23 cellular contexts compared by ENCODE assay signal in the genomic region with DNA sequence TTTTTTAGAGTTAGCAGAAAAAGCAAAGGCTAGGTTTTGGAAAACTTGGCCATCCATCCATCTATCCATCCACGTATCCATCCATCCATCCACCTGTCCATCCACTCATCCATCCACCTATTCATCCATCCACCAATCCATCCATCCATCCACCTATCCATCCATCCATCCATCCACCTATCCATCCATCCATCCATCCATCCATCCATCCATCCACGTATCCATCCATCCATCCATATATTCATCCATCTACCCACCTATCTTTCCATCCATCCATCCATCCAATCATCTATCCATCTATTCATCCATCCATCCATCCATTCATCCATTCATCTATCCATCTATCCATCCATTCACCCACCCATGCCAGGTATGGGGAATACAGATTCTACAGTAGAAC.
DNase-seq lines count a peak whose midpoint lies in the region; ATAC-seq, FAIRE-seq and TF ChIP-seq lines count a peak whose summit lies in the region.
"Had no signal": no experiment of that assay in that cellular context is flagged by ENCODE, and none has a peak within 500 bp of the region (broad histone marks: within the 10 kb centered on the region; RNA-seq: fewer than 3 reads in every experiment).

No MANE protein-coding gene starts in this region.

- H2BK5ac ChIP-seq in mesenchymal stem cell (ENCODE audit: low read depth, low read length, poor library complexity, severe bottlenecking), result no peak overlapping the region

- H3K9ac ChIP-seq in K562 (ENCODE audit: insufficient read depth in 1 of 2, low read depth in 2 of 2, low read length in 2 of 2), result no peak overlapping the region
- H3K9ac ChIP-seq in mesenchymal stem cell (ENCODE audit: low read length), result no peak overlapping the region
- H3K9ac ChIP-seq: BLaER1 treated with 17β-estradiol and CSF1 and Interleukin-3, amounts not matched to agents 10 nM and 100 nM had no signal

- H2AFZ ChIP-seq in K562 (ENCODE audit: low read depth, low read length) (no peak overlapping the region), PC-9 (no peak overlapping the region), mesenchymal stem cell (ENCODE audit: low read depth, low read length) (no peak overlapping the region)

- TF ChIP-seq RAD21 in K562 (CRISPR knock-in tag; conservative IDR thresholded peaks at IDR 0.05 in 1 of 2, IDR thresholded peaks at IDR 0.05 in 1 of 2), result no peak

- H4K91ac ChIP-seq in mesenchymal stem cell (ENCODE audit: low read length), result no peak overlapping the region

- no peak for FAIRE-seq in K562 (lab: Jason Lieb, UNC)
- FAIRE-seq: A549, G401.6, GM12891, GM19239 had no signal

- no peak overlapping the region for H3K18ac ChIP-seq in mesenchymal stem cell (ENCODE audit: low read depth in 1 of 2, low read length in 2 of 2)

- no peak overlapping the region for H3K27ac ChIP-seq in CD4-positive, CD25-positive, alpha-beta regulatory T cell (ENCODE audit: insufficient read depth, low read length, poor library complexity, severe bottlenecking)
- H3K27ac ChIP-seq in K562 (ENCODE audit: extremely low read depth, low read depth, low read length), result no peak overlapping the region
- no peak overlapping the region for H3K27ac ChIP-seq in PC-9
- H3K27ac ChIP-seq in mesenchymal stem cell (ENCODE audit: low read length, poor library complexity, severe bottlenecking), result no peak overlapping the region
- H3K27ac ChIP-seq: 22Rv1; A549; BLaER1 treated with 17β-estradiol and CSF1 and Interleukin-3, amounts not matched to agents 10 nM and 100 nM; C4-2B had no signal

- no peak overlapping the region for H3K4me3 ChIP-seq in CD4-positive, CD25-positive, alpha-beta regulatory T cell (ENCODE audit: low read depth, low read length)
- H3K4me3 ChIP-seq in K562 (no peak overlapping the region), PC-9 (no peak overlapping the region), mesenchymal stem cell (ENCODE audit: insufficient read depth in 1 of 2, low read depth in 1 of 2, low read length in 2 of 2) (no peak overlapping the region)
- H3K4me3 ChIP-seq: A549; BLaER1 treated with 17β-estradiol and CSF1 and Interleukin-3, amounts not matched to agents 10 nM and 100 nM had no signal

- H2BK12ac ChIP-seq in mesenchymal stem cell (ENCODE audit: low read length in 2 of 2), result no peak overlapping the region

- H3K9me3 ChIP-seq in CD4-positive, CD25-positive, alpha-beta regulatory T cell (ENCODE audit: control insufficient read depth in 2 of 2, low read length in 2 of 2), result no peaks in the 10 kb centered on the region
- no peaks in the 10 kb centered on the region for H3K9me3 ChIP-seq in K562 (replicated peaks; ENCODE audit: control insufficient read depth, insufficient read depth, low read depth, low read length)
- H3K9me3 ChIP-seq in PC-9 (ENCODE audit: insufficient read depth, low read depth), result no peaks in the 10 kb centered on the region
- no peaks in the 10 kb centered on the region for H3K9me3 ChIP-seq in mesenchymal stem cell (ENCODE audit: control insufficient read depth, low read length)
- H3K9me3 ChIP-seq: A549 had no signal

- no peaks in the 10 kb centered on the region for H3K27me3 Mint-ChIP-seq in activated naive CD4-positive, alpha-beta T cell treated with anti-CD3 and anti-CD28 coated beads, Interleukin-2, amount 50 U/mL, for 24 hours
- H3K27me3 Mint-ChIP-seq in CD4-positive, CD25-positive, alpha-beta regulatory T cell, result peaks cover 11% of the 10 kb centered on the region

- no peaks in the 10 kb centered on the region for H3F3A ChIP-seq in PC-9 (ENCODE audit: insufficient read depth, low read depth)

- H3K79me1 ChIP-seq in mesenchymal stem cell (replicated peaks; ENCODE audit: low read length, poor library complexity, severe bottlenecking), result no peaks in the 10 kb centered on the region

- H3K4me1 ChIP-seq in CD4-positive, CD25-positive, alpha-beta regulatory T cell (ENCODE audit: control insufficient read depth, insufficient read depth, low read length, poor library complexity, severe bottlenecking), result peaks cover 5% of the 10 kb centered on the region
- peaks cover 0 to 3% of the 10 kb centered on the region in 2 experiments; a peak in 2 of 5 replicates for H3K4me1 ChIP-seq in K562 (replicated peaks in 1 of 2; ENCODE audit: control insufficient read depth in 2 of 2, insufficient read depth in 2 of 2, low read length in 2 of 2)
- no peaks in the 10 kb centered on the region for H3K4me1 ChIP-seq in PC-9 (replicated peaks; ENCODE audit: insufficient read depth)
- peaks cover 2% of the 10 kb centered on the region for H3K4me1 ChIP-seq in mesenchymal stem cell (ENCODE audit: control insufficient read depth, insufficient read depth, low read depth, low read length)
- H3K4me1 ChIP-seq: A549 had no signal

- POLR2A ChIA-PET in K562 (lab: Yijun Ruan, JAX) (interaction anchor here (0.7 kb wide), 1 partner anchor 1307 kb away, joined by 3 read pairs; no protein-coding TSS in a partner anchor), PC-9 (lab: Charles Lee; ENCODE audit: unreplicated experiment) (no interaction called here)

- intact Hi-C loops in K562 (cut with micrococcal nuclease), result loop anchor here (5.0 to 10.0 kb wide), 2 partner anchors 827 to 1020 kb away; no protein-coding TSS in a partner anchor
- intact Hi-C loops in PC-9 (cut with micrococcal nuclease; ENCODE audit: unreplicated experiment), result loop anchor here (5.0 kb wide), 3 partner anchors 132 to 1012 kb away; no protein-coding TSS in a partner anchor

- no peaks in the 10 kb centered on the region for H3K36me3 Mint-ChIP-seq in activated naive CD4-positive, alpha-beta T cell treated with anti-CD3 and anti-CD28 coated beads, Interleukin-2, amount 50 U/mL, for 24 hours
- no peaks in the 10 kb centered on the region for H3K36me3 Mint-ChIP-seq in CD4-positive, CD25-positive, alpha-beta regulatory T cell
- H3K36me3 Mint-ChIP-seq: CD4-positive, alpha-beta memory T cell; CD8-positive, alpha-beta memory T cell had no signal

- no peaks in the 10 kb centered on the region for H3K36me3 ChIP-seq in CD4-positive, CD25-positive, alpha-beta regulatory T cell (ENCODE audit: control insufficient read depth, insufficient read depth, low read length)
- no peaks in the 10 kb centered on the region for H3K36me3 ChIP-seq in K562 (ENCODE audit: control insufficient read depth, insufficient read depth, low read length)
- H3K36me3 ChIP-seq in PC-9 (ENCODE audit: low read depth), result no peaks in the 10 kb centered on the region
- H3K36me3 ChIP-seq in mesenchymal stem cell (ENCODE audit: control insufficient read depth in 1 of 2, insufficient read depth in 2 of 2, low read depth in 1 of 2, low read length in 2 of 2), result no peaks in the 10 kb centered on the region
- H3K36me3 ChIP-seq: BLaER1 treated with 17β-estradiol and CSF1 and Interleukin-3, amounts not matched to agents 10 nM and 100 nM had no signal

- no peaks in the 10 kb centered on the region for H3K9me1 ChIP-seq in K562 (ENCODE audit: control insufficient read depth, insufficient read depth, low read length)

- CTCF ChIA-PET in K562 (lab: Yijun Ruan, JAX; ENCODE audit: low intra/inter-chr PET ratio), result no interaction called here
- CTCF ChIA-PET in PC-9 (lab: Charles Lee), result no interaction called here

- DNase-seq in activated naive CD4-positive, alpha-beta T cell treated with Interleukin-2 at 50 U/mL for 16 hours, result no peak
- no peak for DNase-seq in CD4-positive, CD25-positive, alpha-beta regulatory T cell
- DNase-seq in K562 (ENCODE audit: extremely low read depth in 1 of 4, low spot score in 3 of 4) (no peak), PC-9 (no peak), mesenchymal stem cell (no peak)
- DNase-seq: AML-193; CD4-positive, alpha-beta memory T cell; CD8-positive, alpha-beta memory T cell; COR-L47; DMS 273 treated with DMSO at 0.1 percent for 48 hours; DMS153; DMS53; DMS79 treated with DMSO at 0.1 percent for 48 hours; GF-D8 had no signal

- H4K20me1 ChIP-seq in K562 (replicated peaks; ENCODE audit: control insufficient read depth, insufficient read depth, low read length), result no peaks in the 10 kb centered on the region
- H4K20me1 ChIP-seq in PC-9 (ENCODE audit: insufficient read depth), result no peaks in the 10 kb centered on the region
- H4K20me1 ChIP-seq: BLaER1 treated with 17β-estradiol and CSF1 and Interleukin-3, amounts not matched to agents 10 nM and 100 nM had no signal

- H3K23ac ChIP-seq in mesenchymal stem cell (ENCODE audit: low read length in 2 of 2), result no peak overlapping the region

- H3K4ac ChIP-seq in mesenchymal stem cell (ENCODE audit: low read depth in 1 of 2, low read length in 2 of 2), result no peak overlapping the region

- H3K4me1 Mint-ChIP-seq in activated naive CD4-positive, alpha-beta T cell treated with anti-CD3 and anti-CD28 coated beads, Interleukin-2, amount 50 U/mL, for 24 hours, result peaks cover 33% of the 10 kb centered on the region
- H3K4me1 Mint-ChIP-seq in CD4-positive, CD25-positive, alpha-beta regulatory T cell, result peaks cover 0 to 25% (median 5%) of the 10 kb centered on the region in 4 donors

- TF ChIP-seq CTCF in K562 (IDR thresholded peaks at IDR 0.05 in 2 of 3, conservative IDR thresholded peaks at IDR 0.05 in 1 of 3; ENCODE audit: insufficient read depth in 2 of 3, low read depth in 1 of 3, low read length in 3 of 3) (no peak), PC-9 (conservative IDR thresholded peaks at IDR 0.05) (no peak)

- 0% methylated on average over 2 of the region's 2 CpGs for WGBS in K562 (ENCODE audit: insufficient coverage, low coverage, missing lambda C conversion rate)
- 88% methylated on average over 2 of the region's 2 CpGs for WGBS in mesenchymal stem cell

- no peaks in the 10 kb centered on the region for H3K9me2 ChIP-seq in PC-9 (ENCODE audit: insufficient read depth)

- no peak for ATAC-seq in CD4-positive, CD25-positive, alpha-beta regulatory T cell (ENCODE audit: low read depth in 2 of 2)
- no peak for ATAC-seq in K562
- ATAC-seq: A549 had no signal

- no peak overlapping the region for H2BK15ac ChIP-seq in mesenchymal stem cell (ENCODE audit: low read depth, poor library complexity, severe bottlenecking)

- TF ChIP-seq EP300 in K562 (IDR thresholded peaks at IDR 0.05; ENCODE audit: low read length), result no peak

- BruUV-seq in K562 (replicated peaks; lab: Mats Ljungman, UMichigan), result no TSS peak
- BruUV-seq in PC-9 (replicated peaks; lab: Mats Ljungman, UMichigan), result no TSS peak

- no peak overlapping the region for H3K14ac ChIP-seq in mesenchymal stem cell (ENCODE audit: low read length in 2 of 2)

- H3K4me2 ChIP-seq in K562 (ENCODE audit: insufficient read depth, low read length), result no peak overlapping the region
- no peak overlapping the region for H3K4me2 ChIP-seq in PC-9
- H3K4me2 ChIP-seq in mesenchymal stem cell (ENCODE audit: low read length, poor library complexity, severe bottlenecking), result no peak overlapping the region
- H3K4me2 ChIP-seq: A549; BLaER1 treated with 17β-estradiol and CSF1 and Interleukin-3, amounts not matched to agents 10 nM and 100 nM had no signal

- H3K9me3 Mint-ChIP-seq in activated naive CD4-positive, alpha-beta T cell treated with anti-CD3 and anti-CD28 coated beads, Interleukin-2, amount 50 U/mL, for 24 hours, result no peaks in the 10 kb centered on the region
- no peaks in the 10 kb centered on the region for H3K9me3 Mint-ChIP-seq in CD4-positive, CD25-positive, alpha-beta regulatory T cell
- H3K9me3 Mint-ChIP-seq: CD4-positive, alpha-beta memory T cell; CD8-positive, alpha-beta memory T cell had no signal

- H2AK5ac ChIP-seq in mesenchymal stem cell (ENCODE audit: low read length, severe bottlenecking), result no peak overlapping the region

- in situ Hi-C loops in K562 (cut with MboI), result loop anchor here (5.0 to 25.0 kb wide), 3 partner anchors 132 to 830 kb away; partner anchors contain the start of gene MKX

- H3K27me3 ChIP-seq in CD4-positive, CD25-positive, alpha-beta regulatory T cell (ENCODE audit: control insufficient read depth, insufficient read depth, low read length), result peaks cover 2% of the 10 kb centered on the region
- H3K27me3 ChIP-seq in K562 (ENCODE audit: control insufficient read depth in 2 of 2, insufficient read depth in 2 of 2, low read length in 2 of 2) (peaks cover 0 to 10% of the 10 kb centered on the region in 2 experiments; a peak in 2 of 5 replicates), PC-9 (ENCODE audit: insufficient read depth, low read depth) (peaks cover 7% of the 10 kb centered on the region; the same call in 1 of the 2 replicates), mesenchymal stem cell (ENCODE audit: control insufficient read depth in 1 of 2, insufficient read depth in 1 of 2, low read length in 2 of 2) (peaks cover 16 to 40% of the 10 kb centered on the region in 2 experiments)
- H3K27me3 ChIP-seq: BLaER1 treated with 17β-estradiol and CSF1 and Interleukin-3, amounts not matched to agents 10 nM and 100 nM had no signal

- H3K27ac Mint-ChIP-seq in activated naive CD4-positive, alpha-beta T cell treated with anti-CD3 and anti-CD28 coated beads, Interleukin-2, amount 50 U/mL, for 24 hours, result peak overlapping the region; percentile 26
- H3K27ac Mint-ChIP-seq in CD4-positive, CD25-positive, alpha-beta regulatory T cell, result peak overlapping the region in 2 of 3 donors; percentile 18 to 46
- H3K27ac Mint-ChIP-seq: B cell; CD8-positive, alpha-beta memory T cell had no signal

- H3K79me2 ChIP-seq in K562 (ENCODE audit: control insufficient read depth, insufficient read depth, low read length) (no peaks in the 10 kb centered on the region), PC-9 (ENCODE audit: low read depth) (no peaks in the 10 kb centered on the region)

- H4K8ac ChIP-seq in mesenchymal stem cell (ENCODE audit: low read length), result no peak overlapping the region

- H2BK120ac ChIP-seq in mesenchymal stem cell (ENCODE audit: low read depth, low read length), result no peak overlapping the region

- no peak for TF ChIP-seq POLR2A in K562 (conservative IDR thresholded peaks at IDR 0.05)

- H3K4me3 Mint-ChIP-seq in activated naive CD4-positive, alpha-beta T cell treated with anti-CD3 and anti-CD28 coated beads, Interleukin-2, amount 50 U/mL, for 24 hours, result no peak overlapping the region
- H3K4me3 Mint-ChIP-seq in CD4-positive, CD25-positive, alpha-beta regulatory T cell, result no peak overlapping the region
- H3K4me3 Mint-ChIP-seq: B cell; CD4-positive, alpha-beta memory T cell; CD8-positive, alpha-beta memory T cell had no signal
